In the genomic region with DNA sequence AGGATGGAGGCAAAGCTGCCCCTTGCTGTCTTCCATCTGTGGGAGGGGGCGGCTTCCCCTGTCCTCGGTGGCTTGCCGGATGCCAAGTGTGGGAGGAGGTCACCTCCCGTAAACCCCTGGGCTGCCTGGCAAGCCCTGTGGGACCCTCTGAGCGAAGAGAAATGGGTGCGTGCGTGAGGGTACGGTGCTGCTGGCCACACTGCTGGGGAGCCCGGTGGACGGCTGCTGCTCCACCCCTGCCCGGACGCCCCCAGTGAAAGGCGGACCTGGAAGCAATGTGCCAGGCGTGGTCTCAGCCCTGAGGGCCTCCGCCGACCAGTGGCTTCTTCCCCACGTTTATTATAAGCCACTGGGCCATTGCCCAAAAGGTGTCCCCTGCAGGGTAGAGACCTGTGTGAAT, we compare ENCODE assay signal across 8 cellular contexts. TPM values are rescaled to one million over a fixed set of nuclear protein-coding genes. Genes with fewer than 3 reads are reported as not detected.
"Had no signal": no experiment of that assay in that cellular context is flagged by ENCODE, and none has a peak within 500 bp of the region (broad histone marks: within the 10 kb centered on the region; RNA-seq: fewer than 3 reads in every experiment).

No MANE protein-coding gene starts in this region.

- H3K4me3 ChIP-seq: GM23248 had no signal

- FAIRE-seq: H54, HTR-8/SVneo had no signal

- DNase-seq: GM23248, GOT3, H9, HCEC 1CT, IMR-90, KBM-7 had no signal

- H3K27ac ChIP-seq: GM23248 had no signal

- H2AFZ ChIP-seq: GM23248 had no signal

- H3K9ac ChIP-seq: GM23248 had no signal

RNA-seq across cellular contexts. Expression of a gene that starts 10.9 kb away (rescaled TPM):
- total RNA-seq: IMR-90 had no signal
